35 cellular contexts compared by ENCODE assay signal in the genomic region with DNA sequence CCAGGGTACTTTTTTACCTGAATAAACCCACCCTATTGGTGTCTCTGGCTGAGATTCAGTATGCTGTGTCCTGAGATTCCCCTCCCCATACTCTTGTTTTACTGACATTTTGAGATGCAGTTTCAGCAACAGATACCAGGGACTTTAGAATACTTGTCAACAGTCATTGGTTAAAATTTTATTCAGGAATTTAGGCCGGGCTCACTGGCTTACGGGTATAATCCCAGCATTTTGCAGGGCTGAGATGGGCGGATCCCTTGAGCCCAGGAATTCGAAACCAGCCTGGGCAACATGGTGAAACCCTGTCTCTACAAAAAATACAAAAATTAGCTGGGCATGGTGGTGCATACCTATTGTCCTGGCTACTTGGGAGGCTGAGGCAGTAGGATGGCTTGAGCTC.
"Had no signal": no experiment of that assay in that cellular context is flagged by ENCODE, and none has a peak within 500 bp of the region (broad histone marks: within the 10 kb centered on the region; RNA-seq: fewer than 3 reads in every experiment).

No MANE protein-coding gene starts in this region.

- H3K27ac ChIP-seq: adrenal gland, body of pancreas, brain microvascular endothelial cell, breast epithelium, VCaP had no signal

- ATAC-seq: activated CD4-positive, alpha-beta T cell treated with anti-CD3 and anti-CD28 coated beads for 36 hours; activated CD4-positive, CD25-positive, alpha-beta regulatory T cell treated with anti-CD3 and anti-CD28 coated beads, Interleukin-2, amount 50 U/mL, for 24 hours; activated CD8-positive, alpha-beta T cell treated with anti-CD3 and anti-CD28 coated beads for 36 hours; activated naive CD4-positive, alpha-beta T cell treated with anti-CD3 and anti-CD28 coated beads, Interleukin-2, amount 50 U/mL, for 72 hours; activated T-cell treated with anti-CD3 and anti-CD28 coated beads, Interleukin-2, amount 50 U/mL, for 4 hours; activated T-cell treated with anti-CD3 and anti-CD28 coated beads, Interleukin-2, amount 50 U/mL, for 72 hours; activated T-helper 17 cell treated with anti-CD3 and anti-CD28 coated beads, Interleukin-2, amount 50 U/mL, for 72 hours; body of pancreas had no signal

- H3K9me3 Mint-ChIP-seq: activated CD4-positive, alpha-beta memory T cell treated with anti-CD3 and anti-CD28 coated beads for 36 hours; activated CD4-positive, alpha-beta T cell treated with anti-CD3 and anti-CD28 coated beads, Interleukin-2, amount 10 ng/mL, durations not matched to agents 7 days and 5 days; activated CD8-positive, alpha-beta T cell treated with anti-CD3 and anti-CD28 coated beads for 36 hours; activated naive CD4-positive, alpha-beta T cell treated with anti-CD3 and anti-CD28 coated beads for 36 hours; activated naive CD4-positive, alpha-beta T cell treated with anti-CD3 and anti-CD28 coated beads, Interleukin-2, amount 50 U/mL, for 72 hours; activated naive CD8-positive, alpha-beta T cell treated with anti-CD3 and anti-CD28 coated beads for 36 hours; activated T-cell treated with anti-CD3 and anti-CD28 coated beads, Interleukin-2, amount 50 U/mL, for 4 hours; activated T-cell treated with anti-CD3 and anti-CD28 coated beads, Interleukin-2, amount 50 U/mL, for 72 hours; activated T-helper 1 cell treated with anti-CD3 and anti-CD28 coated beads, Interleukin-12 subunit alpha, Interleukin-12 subunit beta, Interleukin-2, Interleukin-4 antibody, amounts not matched to agents 30 ng/mL and 10 ng/mL and 1 ng/mL, durations not matched to agents 14 hours and 24 hours and 36 hours; activated T-helper 17 cell treated with anti-CD3 and anti-CD28 coated beads, Interleukin-2, amount 50 U/mL, for 72 hours; T-helper 1 cell treated with Interleukin-12 subunit alpha and Interleukin-12 subunit beta and Interleukin-4 antibody, amounts not matched to agents 30 μg/mL and 1 μg/mL, for 36 hours; T-helper 2 cell treated with Interferon-gamma antibody and Interleukin-4, amounts not matched to agents 5 μg/mL and 100 μg/mL, for 36 hours had no signal

- H3K9me3 ChIP-seq: adrenal gland, body of pancreas, breast epithelium had no signal

- H3K27me3 ChIP-seq: adrenal gland, body of pancreas, brain microvascular endothelial cell, breast epithelium had no signal

- H3K27me3 Mint-ChIP-seq: activated CD4-positive, alpha-beta memory T cell treated with anti-CD3 and anti-CD28 coated beads for 36 hours; activated CD4-positive, alpha-beta T cell treated with anti-CD3 and anti-CD28 coated beads for 36 hours; activated CD4-positive, alpha-beta T cell treated with anti-CD3 and anti-CD28 coated beads, Interleukin-2, amount 10 ng/mL, durations not matched to agents 7 days and 5 days; activated CD8-positive, alpha-beta T cell treated with anti-CD3 and anti-CD28 coated beads for 36 hours; activated naive CD8-positive, alpha-beta T cell treated with anti-CD3 and anti-CD28 coated beads for 36 hours; activated T-helper 17 cell treated with anti-CD3 and anti-CD28 coated beads, Interleukin-2, amount 50 U/mL, for 72 hours had no signal

- H3K4me3 ChIP-seq: adrenal gland, body of pancreas, breast epithelium had no signal

- H3K4me1 Mint-ChIP-seq: activated naive CD8-positive, alpha-beta T cell treated with anti-CD3 and anti-CD28 coated beads for 36 hours; activated T-helper 17 cell treated with anti-CD3 and anti-CD28 coated beads, Interleukin-2, amount 50 U/mL, for 72 hours had no signal

- H3K4me1 ChIP-seq: adrenal gland, body of pancreas, breast epithelium had no signal

- H3K36me3 ChIP-seq: breast epithelium had no signal

- DNase-seq: activated CD4-positive, alpha-beta memory T cell treated with anti-CD3 and anti-CD28 coated beads for 36 hours; activated CD4-positive, alpha-beta T cell treated with anti-CD3 and anti-CD28 coated beads for 1 hour; activated CD4-positive, alpha-beta T cell treated with anti-CD3 and anti-CD28 coated beads for 36 hours; activated CD4-positive, alpha-beta T cell treated with anti-CD3 and anti-CD28 coated beads for 48 hours; activated CD4-positive, alpha-beta T cell treated with anti-CD3 and anti-CD28 coated beads, Interleukin-2, amount 10 ng/mL, durations not matched to agents 7 days and 5 days; activated CD4-positive, CD25-positive, alpha-beta regulatory T cell; activated CD8-positive, alpha-beta memory T cell treated with anti-CD3 and anti-CD28 coated beads, Interleukin-2, amount 50 U/mL, for 4 hours; activated CD8-positive, alpha-beta T cell treated with anti-CD3 and anti-CD28 coated beads for 36 hours; activated effector memory CD4-positive, alpha-beta T cell treated with anti-CD3 and anti-CD28 coated beads, Interleukin-2, amount 50 U/mL, for 16 hours; activated gamma-delta T cell treated with Interleukin-2 at 50 U/mL for 16 hours; activated naive CD4-positive, alpha-beta T cell; activated naive CD4-positive, alpha-beta T cell treated with anti-CD3 and anti-CD28 coated beads for 36 hours; activated naive CD4-positive, alpha-beta T cell treated with anti-CD3 and anti-CD28 coated beads, Interleukin-2, amount 50 U/mL, for 16 hours; activated naive CD8-positive, alpha-beta T cell treated with anti-CD3 and anti-CD28 coated beads for 36 hours; activated T-cell treated with anti-CD3 and anti-CD28 coated beads for 4 hours; activated T-cell treated with anti-CD3 and anti-CD28 coated beads, Interleukin-2, amount 50 U/mL, for 1 hour; activated T-cell treated with anti-CD3 and anti-CD28 coated beads, Interleukin-2, amount 50 U/mL, for 4 hours; activated T-cell treated with anti-CD3 and anti-CD28 coated beads, Interleukin-2, amount 50 U/mL, for 72 hours; adrenal gland; amniotic stem cell; aorta; body of pancreas; brain microvascular endothelial cell; central memory CD4-positive, alpha-beta T cell; T-helper 1 cell; T-helper 2 cell; T-helper 9 cell had no signal

- H3K27ac Mint-ChIP-seq: activated CD4-positive, alpha-beta memory T cell treated with anti-CD3 and anti-CD28 coated beads for 36 hours; activated CD4-positive, alpha-beta T cell treated with anti-CD3 and anti-CD28 coated beads for 36 hours; activated CD4-positive, alpha-beta T cell treated with anti-CD3 and anti-CD28 coated beads, Interleukin-2, amount 10 ng/mL, durations not matched to agents 7 days and 5 days; activated CD8-positive, alpha-beta T cell treated with anti-CD3 and anti-CD28 coated beads for 36 hours; activated naive CD4-positive, alpha-beta T cell treated with anti-CD3 and anti-CD28 coated beads for 36 hours; activated naive CD4-positive, alpha-beta T cell treated with anti-CD3 and anti-CD28 coated beads, Interleukin-2, amount 50 U/mL, for 72 hours; activated naive CD8-positive, alpha-beta T cell treated with anti-CD3 and anti-CD28 coated beads for 36 hours; activated T-cell treated with anti-CD3 and anti-CD28 coated beads, Interleukin-2, amount 50 U/mL, for 72 hours; activated T-helper 17 cell treated with anti-CD3 and anti-CD28 coated beads, Interleukin-2, amount 50 U/mL, for 72 hours; T-helper 1 cell treated with Interleukin-12 subunit alpha and Interleukin-12 subunit beta and Interleukin-4 antibody, amounts not matched to agents 30 μg/mL and 1 μg/mL, for 36 hours; T-helper 2 cell treated with Interferon-gamma antibody and Interleukin-4, amounts not matched to agents 5 μg/mL and 100 μg/mL, for 36 hours had no signal

- H3K4me3 Mint-ChIP-seq: activated CD4-positive, alpha-beta memory T cell treated with anti-CD3 and anti-CD28 coated beads for 36 hours; activated CD4-positive, alpha-beta T cell treated with anti-CD3 and anti-CD28 coated beads for 36 hours; activated CD4-positive, alpha-beta T cell treated with anti-CD3 and anti-CD28 coated beads, Interleukin-2, amount 10 ng/mL, durations not matched to agents 7 days and 5 days; activated CD8-positive, alpha-beta T cell treated with anti-CD3 and anti-CD28 coated beads for 36 hours; activated naive CD4-positive, alpha-beta T cell treated with anti-CD3 and anti-CD28 coated beads for 36 hours; activated naive CD8-positive, alpha-beta T cell treated with anti-CD3 and anti-CD28 coated beads for 36 hours; activated T-cell treated with anti-CD3 and anti-CD28 coated beads, Interleukin-2, amount 50 U/mL, for 4 hours; activated T-cell treated with anti-CD3 and anti-CD28 coated beads, Interleukin-2, amount 50 U/mL, for 72 hours; activated T-helper 1 cell treated with anti-CD3 and anti-CD28 coated beads, Interleukin-12 subunit alpha, Interleukin-12 subunit beta, Interleukin-2, Interleukin-4 antibody, amounts not matched to agents 30 ng/mL and 10 ng/mL and 1 ng/mL, durations not matched to agents 14 hours and 24 hours and 36 hours; activated T-helper 17 cell treated with anti-CD3 and anti-CD28 coated beads, Interleukin-2, amount 50 U/mL, for 72 hours; T-helper 1 cell treated with Interleukin-12 subunit alpha and Interleukin-12 subunit beta and Interleukin-4 antibody, amounts not matched to agents 30 μg/mL and 1 μg/mL, for 36 hours; T-helper 2 cell treated with Interferon-gamma antibody and Interleukin-4, amounts not matched to agents 5 μg/mL and 100 μg/mL, for 36 hours had no signal
